ENCODE assay signal across 36 cellular contexts in genomic region chr2:18309627-18310026, GRCh38.
"Had no signal": no experiment of that assay in that cellular context is flagged by ENCODE, and none has a peak within 500 bp of the region (broad histone marks: within the 10 kb centered on the region; RNA-seq: fewer than 3 reads in every experiment).

No MANE protein-coding gene starts in this region.

- H3K4me3 ChIP-seq: ascending aorta, cardiac muscle cell had no signal

- H3K9me3 Mint-ChIP-seq: activated B cell treated with CpG ODN at 0.5 μM for 24 hours; activated CD4-positive, alpha-beta T cell treated with anti-CD3 and anti-CD28 coated beads, Interleukin-2, amount 10 ng/mL, durations not matched to agents 24 days and 14 days; activated naive CD4-positive, alpha-beta T cell treated with anti-CD3 and anti-CD28 coated beads for 36 hours; activated naive CD8-positive, alpha-beta T cell treated with anti-CD3 and anti-CD28 coated beads for 36 hours; activated T-cell treated with anti-CD3 and anti-CD28 coated beads, Interleukin-2, amount 50 U/mL, for 4 hours; activated T-helper 1 cell treated with anti-CD3 and anti-CD28 coated beads, Interleukin-12 subunit alpha, Interleukin-12 subunit beta, Interleukin-2, Interleukin-4 antibody, amounts not matched to agents 30 ng/mL and 10 ng/mL and 1 ng/mL, durations not matched to agents 14 hours and 24 hours and 36 hours; T-helper 1 cell treated with Interleukin-12 subunit alpha and Interleukin-12 subunit beta and Interleukin-4 antibody, amounts not matched to agents 30 μg/mL and 1 μg/mL, for 36 hours; T-helper 2 cell treated with Interferon-gamma antibody and Interleukin-4, amounts not matched to agents 5 μg/mL and 100 μg/mL, for 36 hours had no signal

- H3K27me3 ChIP-seq: ascending aorta, brain microvascular endothelial cell, cardiac muscle cell had no signal

- H3K4me1 Mint-ChIP-seq: activated B cell treated with CpG ODN at 0.5 μM for 24 hours; activated CD4-positive, alpha-beta T cell treated with anti-CD3 and anti-CD28 coated beads, Interleukin-2, amount 10 ng/mL, durations not matched to agents 24 days and 14 days; activated naive CD8-positive, alpha-beta T cell treated with anti-CD3 and anti-CD28 coated beads for 36 hours; activated T-helper 17 cell treated with anti-CD3 and anti-CD28 coated beads, Interleukin-2, amount 50 U/mL, for 72 hours; central memory CD8-positive, alpha-beta T cell had no signal

- ATAC-seq: activated CD8-positive, alpha-beta T cell treated with anti-CD3 and anti-CD28 coated beads for 36 hours; activated naive CD4-positive, alpha-beta T cell treated with anti-CD3 and anti-CD28 coated beads, Interleukin-2, amount 50 U/mL, for 72 hours; activated T-cell treated with anti-CD3 and anti-CD28 coated beads, Interleukin-2, amount 50 U/mL, for 4 hours; activated T-cell treated with anti-CD3 and anti-CD28 coated beads, Interleukin-2, amount 50 U/mL, for 72 hours; activated T-helper 17 cell treated with anti-CD3 and anti-CD28 coated beads, Interleukin-2, amount 50 U/mL, for 72 hours had no signal

- H3K4me3 Mint-ChIP-seq: activated B cell treated with CpG ODN at 0.5 μM for 24 hours; activated CD4-positive, alpha-beta memory T cell treated with anti-CD3 and anti-CD28 coated beads for 36 hours; activated CD4-positive, alpha-beta T cell treated with anti-CD3 and anti-CD28 coated beads, Interleukin-2, amount 10 ng/mL, durations not matched to agents 24 days and 14 days; activated CD8-positive, alpha-beta T cell treated with anti-CD3 and anti-CD28 coated beads for 36 hours; activated naive CD4-positive, alpha-beta T cell treated with anti-CD3 and anti-CD28 coated beads for 36 hours; activated naive CD8-positive, alpha-beta T cell treated with anti-CD3 and anti-CD28 coated beads for 36 hours; activated T-cell treated with anti-CD3 and anti-CD28 coated beads, Interleukin-2, amount 50 U/mL, for 4 hours; activated T-cell treated with anti-CD3 and anti-CD28 coated beads, Interleukin-2, amount 50 U/mL, for 72 hours; activated T-helper 1 cell treated with anti-CD3 and anti-CD28 coated beads, Interleukin-12 subunit alpha, Interleukin-12 subunit beta, Interleukin-2, Interleukin-4 antibody, amounts not matched to agents 30 ng/mL and 10 ng/mL and 1 ng/mL, durations not matched to agents 14 hours and 24 hours and 36 hours; activated T-helper 17 cell treated with anti-CD3 and anti-CD28 coated beads, Interleukin-2, amount 50 U/mL, for 72 hours; central memory CD8-positive, alpha-beta T cell; T-helper 1 cell treated with Interleukin-12 subunit alpha and Interleukin-12 subunit beta and Interleukin-4 antibody, amounts not matched to agents 30 μg/mL and 1 μg/mL, for 36 hours; T-helper 2 cell treated with Interferon-gamma antibody and Interleukin-4, amounts not matched to agents 5 μg/mL and 100 μg/mL, for 36 hours had no signal

- H3K27me3 Mint-ChIP-seq: activated B cell treated with CpG ODN at 0.5 μM for 24 hours; activated CD4-positive, alpha-beta memory T cell treated with anti-CD3 and anti-CD28 coated beads for 36 hours; activated CD4-positive, alpha-beta T cell treated with anti-CD3 and anti-CD28 coated beads, Interleukin-2, amount 10 ng/mL, durations not matched to agents 24 days and 14 days; activated CD8-positive, alpha-beta T cell treated with anti-CD3 and anti-CD28 coated beads for 36 hours; central memory CD8-positive, alpha-beta T cell had no signal

- H3K9me3 ChIP-seq: ascending aorta had no signal

- DNase-seq: activated B cell treated with CpG ODN at 0.5 μM for 24 hours; activated CD4-positive, alpha-beta memory T cell treated with anti-CD3 and anti-CD28 coated beads for 36 hours; activated CD4-positive, alpha-beta T cell treated with anti-CD3 and anti-CD28 coated beads for 4 hours; activated CD4-positive, alpha-beta T cell treated with anti-CD3 and anti-CD28 coated beads, Interleukin-2, amount 10 ng/mL, durations not matched to agents 24 days and 14 days; activated CD4-positive, alpha-beta T cell treated with anti-CD3 and anti-CD28 coated beads, Interleukin-2, amount 50 U/mL, for 1 hour; activated CD4-positive, alpha-beta T cell treated with anti-CD3 and anti-CD28 coated beads, Interleukin-2, amount 50 U/mL, for 4 hours; activated CD4-positive, CD25-positive, alpha-beta regulatory T cell treated with anti-CD3 and anti-CD28 coated beads, Interleukin-2, amount 50 U/mL, for 72 hours; activated CD8-positive, alpha-beta memory T cell treated with anti-CD3 and anti-CD28 coated beads, Interleukin-2, amount 50 U/mL, for 4 hours; activated CD8-positive, alpha-beta T cell treated with anti-CD3 and anti-CD28 coated beads for 36 hours; activated effector memory CD4-positive, alpha-beta T cell treated with anti-CD3 and anti-CD28 coated beads, Interleukin-2, amount 50 U/mL, for 16 hours; activated gamma-delta T cell treated with Interleukin-2 at 50 U/mL for 16 hours; activated naive CD4-positive, alpha-beta T cell; activated naive CD4-positive, alpha-beta T cell treated with anti-CD3 and anti-CD28 coated beads for 36 hours; activated naive CD4-positive, alpha-beta T cell treated with anti-CD3 and anti-CD28 coated beads, Interleukin-2, amount 50 U/mL, for 16 hours; activated naive CD8-positive, alpha-beta T cell treated with anti-CD3 and anti-CD28 coated beads for 36 hours; activated T-cell treated with anti-CD3 and anti-CD28 coated beads for 4 hours; activated T-cell treated with anti-CD3 and anti-CD28 coated beads, Interleukin-2, amount 50 U/mL, for 1 hour; activated T-cell treated with anti-CD3 and anti-CD28 coated beads, Interleukin-2, amount 50 U/mL, for 4 hours; activated T-cell treated with anti-CD3 and anti-CD28 coated beads, Interleukin-2, amount 50 U/mL, for 72 hours; amygdala; anterior cingulate cortex; brain microvascular endothelial cell; caudate nucleus; cerebellar nuclear complex; T-helper 1 cell; T-helper 2 cell; T-helper 9 cell had no signal

- H3K36me3 Mint-ChIP-seq: activated CD4-positive, alpha-beta memory T cell treated with anti-CD3 and anti-CD28 coated beads for 36 hours; activated naive CD4-positive, alpha-beta T cell treated with anti-CD3 and anti-CD28 coated beads, Interleukin-2, amount 50 U/mL, for 72 hours; activated naive CD8-positive, alpha-beta T cell treated with anti-CD3 and anti-CD28 coated beads for 36 hours had no signal

- H3K36me3 ChIP-seq: ascending aorta, brain microvascular endothelial cell, cardiac muscle cell had no signal

- H3K27ac ChIP-seq: ascending aorta, brain microvascular endothelial cell, cardiac muscle cell, VCaP had no signal

- H3K27ac Mint-ChIP-seq: activated B cell treated with CpG ODN at 0.5 μM for 24 hours; activated CD4-positive, alpha-beta memory T cell treated with anti-CD3 and anti-CD28 coated beads for 36 hours; activated CD4-positive, alpha-beta T cell treated with anti-CD3 and anti-CD28 coated beads, Interleukin-2, amount 10 ng/mL, durations not matched to agents 24 days and 14 days; activated CD8-positive, alpha-beta T cell treated with anti-CD3 and anti-CD28 coated beads for 36 hours; activated naive CD4-positive, alpha-beta T cell treated with anti-CD3 and anti-CD28 coated beads for 36 hours; activated naive CD4-positive, alpha-beta T cell treated with anti-CD3 and anti-CD28 coated beads, Interleukin-2, amount 50 U/mL, for 72 hours; activated naive CD8-positive, alpha-beta T cell treated with anti-CD3 and anti-CD28 coated beads for 36 hours; activated T-cell treated with anti-CD3 and anti-CD28 coated beads, Interleukin-2, amount 50 U/mL, for 72 hours; activated T-helper 1 cell treated with anti-CD3 and anti-CD28 coated beads, Interleukin-12 subunit alpha, Interleukin-12 subunit beta, Interleukin-2, Interleukin-4 antibody, amounts not matched to agents 30 ng/mL and 10 ng/mL and 1 ng/mL, durations not matched to agents 14 hours and 24 hours and 36 hours; activated T-helper 17 cell treated with anti-CD3 and anti-CD28 coated beads, Interleukin-2, amount 50 U/mL, for 72 hours; T-helper 1 cell treated with Interleukin-12 subunit alpha and Interleukin-12 subunit beta and Interleukin-4 antibody, amounts not matched to agents 30 μg/mL and 1 μg/mL, for 36 hours; T-helper 2 cell treated with Interferon-gamma antibody and Interleukin-4, amounts not matched to agents 5 μg/mL and 100 μg/mL, for 36 hours had no signal
